9 cellular contexts compared by ENCODE assay signal in genomic region chr18:62189208-62189607, GRCh38. TPM values are rescaled to one million over a fixed set of nuclear protein-coding genes. Genes with fewer than 3 reads are reported as not detected.
DNase-seq lines count a peak whose midpoint lies in the region; ATAC-seq, FAIRE-seq and TF ChIP-seq lines count a peak whose summit lies in the region.
"Had no signal": no experiment of that assay in that cellular context is flagged by ENCODE, and none has a peak within 500 bp of the region (broad histone marks: within the 10 kb centered on the region; RNA-seq: fewer than 3 reads in every experiment).

No MANE protein-coding gene starts in this region.

- no peak overlapping the region for H3K27ac Mint-ChIP-seq in astrocyte (ENCODE audit: unreplicated experiment)

- H2BK15ac ChIP-seq in mesenchymal stem cell (ENCODE audit: low read depth, poor library complexity, severe bottlenecking), result no peak overlapping the region

- peak overlapping the region; percentile 98 for H3K4me3 Mint-ChIP-seq in astrocyte (ENCODE audit: unreplicated experiment)

- peak overlapping the region; percentile 94 for H3K9ac ChIP-seq in astrocyte (ENCODE audit: low read length)
- H3K9ac ChIP-seq in mesenchymal stem cell (ENCODE audit: low read length), result peak overlapping the region; percentile 94

- H3K4me2 ChIP-seq in astrocyte (ENCODE audit: low read length), result peak overlapping the region; percentile 86
- H3K4me2 ChIP-seq in mesenchymal stem cell (ENCODE audit: low read length, poor library complexity, severe bottlenecking), result peak overlapping the region; percentile 63

- no peak for ATAC-seq in GM18502 (IDR thresholded peaks at IDR 0.05; ENCODE audit: poor library complexity, unreplicated experiment)
- no peak for ATAC-seq in left lobe of liver
- no peak for ATAC-seq in left colon

- intact Hi-C loops in left colon (cut with DNase I, micrococcal nuclease), result loop anchor here in 1 of 2 donors (5.0 kb wide), 1 partner anchor 58 kb away; no protein-coding TSS in a partner anchor

- no peak overlapping the region for H2AK5ac ChIP-seq in mesenchymal stem cell (ENCODE audit: low read length, severe bottlenecking)

- H3K79me2 ChIP-seq in ACC112 (ENCODE audit: control insufficient read depth, insufficient read depth, low read length, unreplicated experiment) (peaks cover 80% of the 10 kb centered on the region), astrocyte (ENCODE audit: insufficient read depth, low read length) (peaks cover 69% of the 10 kb centered on the region)

- H3K27me3 Mint-ChIP-seq in astrocyte (ENCODE audit: low read depth, unreplicated experiment), result no peaks in the 10 kb centered on the region

- H2BK5ac ChIP-seq in mesenchymal stem cell (ENCODE audit: low read depth, low read length, poor library complexity, severe bottlenecking), result no peak overlapping the region

- H3K27ac ChIP-seq in ACC112 (ENCODE audit: low read depth, low read length) (no peak overlapping the region), HEK293 (ENCODE audit: extremely low read depth, low read depth, low read length) (no peak overlapping the region), astrocyte (ENCODE audit: low read depth, low read length) (no peak overlapping the region), mesenchymal stem cell (ENCODE audit: low read length, poor library complexity, severe bottlenecking) (no peak overlapping the region)

- H4K20me1 ChIP-seq in astrocyte (ENCODE audit: insufficient read depth, low read length), result peaks cover 52% of the 10 kb centered on the region

- no peak for TF ChIP-seq CTCF in HEK293 (tag by site-specific recombination; IDR thresholded peaks at IDR 0.05)
- TF ChIP-seq CTCF in astrocyte (IDR thresholded peaks at IDR 0.05; ENCODE audit: insufficient read depth, low read depth, low read length), result no peak

- peaks cover 3% of the 10 kb centered on the region for H3K9me3 Mint-ChIP-seq in astrocyte (ENCODE audit: unreplicated experiment)

- no peak overlapping the region for H3K18ac ChIP-seq in mesenchymal stem cell (ENCODE audit: low read depth in 1 of 2, low read length in 2 of 2)

- no peak overlapping the region for H2BK12ac ChIP-seq in mesenchymal stem cell (ENCODE audit: low read length in 2 of 2)

- peaks cover 6% of the 10 kb centered on the region for H3K36me3 Mint-ChIP-seq in astrocyte (ENCODE audit: low read depth, unreplicated experiment)

- H3K9me3 ChIP-seq in HEK293 (ENCODE audit: control insufficient read depth, insufficient read depth, low read depth, low read length), result no peaks in the 10 kb centered on the region
- no peaks in the 10 kb centered on the region for H3K9me3 ChIP-seq in astrocyte (ENCODE audit: insufficient read depth, low read depth, low read length)
- no peaks in the 10 kb centered on the region for H3K9me3 ChIP-seq in mesenchymal stem cell (ENCODE audit: control insufficient read depth, low read length)

- peaks cover 38% of the 10 kb centered on the region for H3K4me1 ChIP-seq in ACC112 (ENCODE audit: control insufficient read depth, insufficient read depth, low read length, unreplicated experiment)
- peaks cover 7% of the 10 kb centered on the region for H3K4me1 ChIP-seq in HEK293 (ENCODE audit: control insufficient read depth, insufficient read depth, low read length)
- H3K4me1 ChIP-seq in astrocyte (ENCODE audit: insufficient read depth, low read length), result peaks cover 5% of the 10 kb centered on the region
- H3K4me1 ChIP-seq in mesenchymal stem cell (ENCODE audit: control insufficient read depth, insufficient read depth, low read depth, low read length), result peaks cover 2% of the 10 kb centered on the region

- 20% methylated on average over 1 of the region's 2 CpGs for WGBS in mesenchymal stem cell

- H2BK120ac ChIP-seq in mesenchymal stem cell (ENCODE audit: low read depth, low read length), result no peak overlapping the region

- H4K8ac ChIP-seq in mesenchymal stem cell (ENCODE audit: low read length), result no peak overlapping the region

- POLR2A ChIA-PET in HEK293 (lab: Yijun Ruan, JAX), result interaction anchor here (0.6 kb wide), 1 partner anchor 21 kb away, joined by 6 read pairs; no protein-coding TSS in a partner anchor

- CTCF ChIA-PET in HEK293 (lab: Yijun Ruan, JAX), result interaction anchor here (0.7 to 1.1 kb wide), 2 partner anchors 11 to 556 kb away, joined by 4 read pairs; no protein-coding TSS in a partner anchor

- no peak overlapping the region for H3K23ac ChIP-seq in mesenchymal stem cell (ENCODE audit: low read length in 2 of 2)

- DNase-seq in astrocyte (ENCODE audit: low read depth), result no peak
- no peak for DNase-seq in mesenchymal stem cell
- DNase-seq in left lobe of liver (ENCODE audit: low spot score), result no peak
- DNase-seq in NCI-H345 (lab: John Stamatoyannopoulos, UW), result no peak
- DNase-seq in left colon, result no peak
- DNase-seq: hypothalamus had no signal

- H3K14ac ChIP-seq in mesenchymal stem cell (ENCODE audit: low read length in 2 of 2), result no peak overlapping the region

- no peak overlapping the region for H4K91ac ChIP-seq in mesenchymal stem cell (ENCODE audit: low read length)

- H3K79me1 ChIP-seq in mesenchymal stem cell (replicated peaks; ENCODE audit: low read length, poor library complexity, severe bottlenecking), result peaks cover 3% of the 10 kb centered on the region

- H3K4me3 ChIP-seq in ACC112 (ENCODE audit: low read depth, low read length) (peak overlapping the region; percentile 97), HEK293 (ENCODE audit: low read depth, low read length) (peak overlapping the region; percentile 100), astrocyte (ENCODE audit: insufficient read depth, low read depth, low read length) (peak overlapping the region; percentile 99), mesenchymal stem cell (ENCODE audit: insufficient read depth in 1 of 2, low read depth in 1 of 2, low read length in 2 of 2) (peak overlapping the region in 1 of 2 experiments; percentile 99)

- no peaks in the 10 kb centered on the region for H3K36me3 ChIP-seq in ACC112 (ENCODE audit: insufficient read depth, low read length)
- H3K36me3 ChIP-seq in HEK293 (ENCODE audit: control insufficient read depth in 2 of 2, insufficient read depth in 1 of 2, low read length in 2 of 2), result no peaks in the 10 kb centered on the region; a peak in 1 of 3 replicates
- H3K36me3 ChIP-seq in astrocyte (ENCODE audit: insufficient read depth, low read length), result no peaks in the 10 kb centered on the region
- no peaks in the 10 kb centered on the region for H3K36me3 ChIP-seq in mesenchymal stem cell (ENCODE audit: control insufficient read depth in 1 of 2, insufficient read depth in 2 of 2, low read depth in 1 of 2, low read length in 2 of 2)

- no peak overlapping the region for H3K4ac ChIP-seq in mesenchymal stem cell (ENCODE audit: low read depth in 1 of 2, low read length in 2 of 2)

- FAIRE-seq in astrocyte (lab: Jason Lieb, UNC), result no peak

- H3K27me3 ChIP-seq in ACC112 (ENCODE audit: insufficient read depth, low read length) (no peaks in the 10 kb centered on the region), astrocyte (ENCODE audit: insufficient read depth, low read length) (no peaks in the 10 kb centered on the region), mesenchymal stem cell (ENCODE audit: control insufficient read depth in 1 of 2, insufficient read depth in 1 of 2, low read length in 2 of 2) (no peaks in the 10 kb centered on the region)

- H2AFZ ChIP-seq in ACC112 (ENCODE audit: low read length, unreplicated experiment) (no peak overlapping the region), astrocyte (ENCODE audit: low read depth, low read length) (no peak overlapping the region), mesenchymal stem cell (ENCODE audit: low read depth, low read length) (no peak overlapping the region)

- H3K4me1 Mint-ChIP-seq in astrocyte (ENCODE audit: low read depth, unreplicated experiment), result peaks cover 9% of the 10 kb centered on the region

TF ChIP-seq in HEK293, 187 proteins besides CTCF, POLR2A, EP300 and RAD21:
- TF ChIP-seq ZBTB17 (tag by site-specific recombination; IDR thresholded peaks at IDR 0.05) (peak; percentile 36; the same call in 1 of the 2 replicates), ZNF362 (tag by site-specific recombination; IDR thresholded peaks at IDR 0.05) (peak; percentile 65; the same call in 1 of the 2 replicates), ZNF169 (tag by site-specific recombination; IDR thresholded peaks at IDR 0.05) (no peak)
TF ChIP-seq in HEK293: peak in this region for 2.

RNA-seq across cellular contexts. Expression of gene RELCH, which starts 2.2 kb away (rescaled TPM):
- total RNA-seq in astrocyte (23.2 and 26.6 TPM in 2 replicates), left lobe of liver (11.1 TPM), left colon (10 to 100 TPM; 46.9 to 61.1 TPM)
- polyA plus RNA-seq in mesenchymal stem cell (2013, experiment 1 of 2), result 11.8 TPM
- 12.6 TPM for polyA plus RNA-seq in mesenchymal stem cell (2013, experiment 2 of 2)

RNA-seq across cellular contexts. Expression of gene PIGN, which starts 2.4 kb away (rescaled TPM):
- total RNA-seq in astrocyte (17.1 and 20.0 TPM in 2 replicates), left lobe of liver (13.5 TPM), left colon (10 to 100 TPM; 35.7 to 46.6 TPM)
- 11.7 TPM for polyA plus RNA-seq in mesenchymal stem cell (2013, experiment 1 of 2)
- polyA plus RNA-seq in mesenchymal stem cell (2013, experiment 2 of 2), result 12.8 TPM
